8 cellular contexts compared by ENCODE assay signal in the genomic region with DNA sequence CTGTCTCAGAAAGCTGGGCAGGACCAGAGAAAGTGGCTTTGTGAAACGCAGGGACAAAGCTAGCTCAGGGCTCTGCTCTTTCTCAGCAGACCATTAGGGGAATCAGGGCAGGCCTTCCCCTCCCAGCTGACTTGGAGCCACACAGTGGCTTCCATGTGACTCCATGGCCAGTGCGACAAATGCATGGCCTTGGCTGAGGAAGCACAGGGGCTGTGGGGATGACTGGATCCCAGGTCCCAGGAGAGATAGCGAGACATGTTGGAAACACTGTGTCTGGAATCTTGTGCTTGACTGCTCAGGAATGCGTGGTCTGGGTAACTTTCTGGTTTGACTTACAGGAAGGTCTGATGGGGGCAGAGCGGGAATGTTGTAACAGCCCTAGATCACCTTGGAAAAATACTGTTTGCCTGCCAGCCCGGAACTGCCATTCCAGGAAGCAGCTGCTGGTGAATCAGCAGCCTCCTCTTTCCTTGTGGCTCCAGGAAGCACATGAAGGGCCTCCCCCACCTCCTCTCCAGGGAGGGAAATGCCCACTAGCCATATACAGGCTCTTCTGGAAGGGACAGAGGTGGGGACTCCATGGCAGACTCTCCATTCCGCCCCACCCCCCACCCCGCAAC.
DNase-seq lines count a peak whose midpoint lies in the region; ATAC-seq and TF ChIP-seq lines count a peak whose summit lies in the region.

No MANE protein-coding gene starts in this region.

- H2AFZ ChIP-seq in hepatocyte: no peak overlapping the region

- TF ChIP-seq CTCF in hepatocyte (IDR thresholded peaks at IDR 0.05; ENCODE audit: poor library complexity): no peak

- H3K4me3 ChIP-seq in adipocyte (ENCODE audit: low read length) (no peak overlapping the region), hepatocyte (no peak overlapping the region)

- H3K4me3 Mint-ChIP-seq in stimulated activated naive CD8-positive, alpha-beta T cell treated with anti-CD3 and anti-CD28 coated beads, Interleukin-15, Interleukin-2, amounts not matched to agents 100 ng/mL and 50 ng/mL, for 24 hours: no peak overlapping the region
- no peak overlapping the region for H3K4me3 Mint-ChIP-seq in stimulated activated naive B cell treated with anti-CD40 and anti-IgM and Interleukin-4, amounts not matched to agents 10 μg/mL and 1 μg/mL and 100 μg/mL, for 72 hours

- no peaks in the 10 kb centered on the region for H3K27me3 Mint-ChIP-seq in stimulated activated naive CD8-positive, alpha-beta T cell treated with anti-CD3 and anti-CD28 coated beads, Interleukin-15, Interleukin-2, amounts not matched to agents 100 ng/mL and 50 ng/mL, for 24 hours
- H3K27me3 Mint-ChIP-seq in stimulated activated naive B cell treated with anti-CD40 and anti-IgM and Interleukin-4, amounts not matched to agents 10 μg/mL and 1 μg/mL and 100 μg/mL, for 72 hours: no peaks in the 10 kb centered on the region

- no peaks in the 10 kb centered on the region for H3K36me3 Mint-ChIP-seq in stimulated activated naive CD8-positive, alpha-beta T cell treated with anti-CD3 and anti-CD28 coated beads, Interleukin-15, Interleukin-2, amounts not matched to agents 100 ng/mL and 50 ng/mL, for 24 hours (ENCODE audit: low read depth)
- H3K36me3 Mint-ChIP-seq in stimulated activated naive B cell treated with anti-CD40 and anti-IgM and Interleukin-4, amounts not matched to agents 10 μg/mL and 1 μg/mL and 100 μg/mL, for 72 hours: no peaks in the 10 kb centered on the region

- peak overlapping the region; percentile 5 for H3K4me2 ChIP-seq in hepatocyte

- H3K27ac Mint-ChIP-seq in stimulated activated naive CD8-positive, alpha-beta T cell treated with anti-CD3 and anti-CD28 coated beads, Interleukin-15, Interleukin-2, amounts not matched to agents 100 ng/mL and 50 ng/mL, for 24 hours: peak overlapping the region; percentile 13
- peak overlapping the region; percentile 2 for H3K27ac Mint-ChIP-seq in stimulated activated naive B cell treated with anti-CD40 and anti-IgM and Interleukin-4, amounts not matched to agents 10 μg/mL and 1 μg/mL and 100 μg/mL, for 72 hours

- WGBS in hepatocyte (ENCODE audit: low lambda C conversion rate, missing lambda C conversion rate): 52% methylated on average over 8 of the region's 8 CpGs

- H3K4me1 ChIP-seq in adipocyte (ENCODE audit: control insufficient read depth, insufficient read depth, low read length): peaks cover 80% of the 10 kb centered on the region
- H3K4me1 ChIP-seq in hepatocyte (ENCODE audit: insufficient read depth): peaks cover 70% of the 10 kb centered on the region

- no peaks in the 10 kb centered on the region for H4K20me1 ChIP-seq in hepatocyte (ENCODE audit: insufficient read depth, poor library complexity, severe bottlenecking)

- no peak for ATAC-seq in stimulated activated naive CD8-positive, alpha-beta T cell treated with anti-CD3 and anti-CD28 coated beads, Interleukin-15, Interleukin-2, amounts not matched to agents 100 U/mL and 50 U/mL, for 24 hours
- ATAC-seq in stimulated activated naive B cell treated with anti-CD40 and anti-IgM and Interleukin-4, amounts not matched to agents 10 μg/mL and 1 μg/mL and 100 μg/mL, for 72 hours (replicated peaks): no peak
- ATAC-seq in GM19328 (IDR thresholded peaks at IDR 0.05; ENCODE audit: unreplicated experiment): no peak

- H3K9me3 Mint-ChIP-seq in stimulated activated naive CD8-positive, alpha-beta T cell treated with anti-CD3 and anti-CD28 coated beads, Interleukin-15, Interleukin-2, amounts not matched to agents 100 ng/mL and 50 ng/mL, for 24 hours: no peaks in the 10 kb centered on the region
- H3K9me3 Mint-ChIP-seq in stimulated activated naive B cell treated with anti-CD40 and anti-IgM and Interleukin-4, amounts not matched to agents 10 μg/mL and 1 μg/mL and 100 μg/mL, for 72 hours: no peaks in the 10 kb centered on the region

- H3K9me2 ChIP-seq in hepatocyte (replicated peaks; ENCODE audit: insufficient read depth): no peaks in the 10 kb centered on the region

- H3K79me2 ChIP-seq in hepatocyte: no peaks in the 10 kb centered on the region

- H3K27me3 ChIP-seq in adipocyte (replicated peaks; ENCODE audit: control insufficient read depth, insufficient read depth, low read length) (no peaks in the 10 kb centered on the region), hepatocyte (no peaks in the 10 kb centered on the region)

- no peaks in the 10 kb centered on the region for H3K9me3 ChIP-seq in adipocyte (ENCODE audit: control insufficient read depth, low read length)
- H3K9me3 ChIP-seq in hepatocyte (ENCODE audit: low read depth): no peaks in the 10 kb centered on the region

- DNase-seq in stimulated activated naive CD8-positive, alpha-beta T cell treated with anti-CD3 and anti-CD28 coated beads, Interleukin-15, Interleukin-2, amounts not matched to agents 100 U/mL and 50 U/mL, for 24 hours: no peak
- DNase-seq in adipocyte (ENCODE audit: low read depth): peak; percentile 96
- peak; percentile 88 for DNase-seq in hepatocyte (ENCODE audit: low spot score)
- no peak for DNase-seq in stimulated activated naive B cell treated with anti-CD40 and anti-IgM and Interleukin-4, amounts not matched to agents 10 μg/mL and 1 μg/mL and 100 μg/mL, for 72 hours
- no peak for DNase-seq in NOMO-1 treated with dmso at 0.1 percent for 144 hours (lab: John Stamatoyannopoulos, UW; ENCODE audit: unreplicated experiment)
- no peak for DNase-seq in DMS114 treated with DMSO at 0.1 percent for 48 hours (lab: John Stamatoyannopoulos, UW; ENCODE audit: unreplicated experiment)

- H3K9ac ChIP-seq in adipocyte (ENCODE audit: low read length): peak overlapping the region; percentile 91

- H3K4me1 Mint-ChIP-seq in stimulated activated naive CD8-positive, alpha-beta T cell treated with anti-CD3 and anti-CD28 coated beads, Interleukin-15, Interleukin-2, amounts not matched to agents 100 ng/mL and 50 ng/mL, for 24 hours (ENCODE audit: low read depth): peaks cover 61% of the 10 kb centered on the region
- peaks cover 38 to 56% of the 10 kb centered on the region in 2 donors for H3K4me1 Mint-ChIP-seq in stimulated activated naive B cell treated with anti-CD40 and anti-IgM and Interleukin-4, amounts not matched to agents 10 μg/mL and 1 μg/mL and 100 μg/mL, for 72 hours

- H3K36me3 ChIP-seq in adipocyte (ENCODE audit: control insufficient read depth, insufficient read depth, low read length, severe bottlenecking): no peaks in the 10 kb centered on the region
- no peaks in the 10 kb centered on the region for H3K36me3 ChIP-seq in hepatocyte (replicated peaks; ENCODE audit: insufficient read depth, low read depth)

- peak overlapping the region; percentile 96 for H3K27ac ChIP-seq in hepatocyte

Comparison
In these comparisons a context has a peak if more than half of its experiments do, and no peak if none do; other contexts are left out.
1. DNase-seq: peak in adipocyte (single experiment) and hepatocyte (single experiment); none in stimulated activated naive CD8-positive, alpha-beta T cell treated with anti-CD3 and anti-CD28 coated beads, Interleukin-15, Interleukin-2, amounts not matched to agents 100 U/mL and 50 U/mL, for 24 hours (single experiment), stimulated activated naive B cell treated with anti-CD40 and anti-IgM and Interleukin-4, amounts not matched to agents 10 μg/mL and 1 μg/mL and 100 μg/mL, for 72 hours (single experiment), NOMO-1 treated with dmso at 0.1 percent for 144 hours (single experiment) and DMS114 treated with DMSO at 0.1 percent for 48 hours (single experiment).